Comparison of ENCODE assay signal across 3 cellular contexts in the genomic region with DNA sequence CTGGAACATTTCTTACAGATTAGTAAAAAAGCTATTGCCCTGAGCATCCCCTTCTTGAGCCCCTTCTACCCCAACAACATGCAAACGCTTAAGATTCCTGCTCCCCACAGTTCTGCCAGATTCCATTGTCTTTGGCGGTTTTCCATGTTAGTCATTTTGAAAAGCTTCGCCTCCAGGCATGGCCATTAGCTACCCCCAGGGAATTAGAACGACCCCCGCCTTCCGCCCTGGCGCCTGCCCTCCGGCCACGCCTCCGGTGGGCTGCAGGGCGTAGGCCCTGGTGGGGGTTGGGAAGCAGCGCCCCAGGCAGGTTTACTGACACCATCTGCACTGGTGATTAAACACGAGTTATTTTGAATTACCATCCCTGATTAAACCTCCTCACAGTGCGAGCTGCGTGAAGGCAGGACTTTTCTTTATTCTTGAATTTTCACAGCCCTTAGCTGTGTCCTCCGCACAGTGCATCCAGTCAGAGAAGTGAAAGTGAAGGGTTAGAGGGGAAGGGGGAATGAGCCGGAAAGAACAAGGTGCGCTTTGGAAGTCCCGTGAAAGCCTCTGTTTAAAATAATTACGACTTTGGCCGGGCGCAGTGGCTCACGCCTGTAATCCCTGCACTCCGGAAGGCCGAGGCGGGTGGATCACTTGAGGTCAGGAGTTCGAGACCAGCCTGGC. TPM values are rescaled to one million over a fixed set of nuclear protein-coding genes. Genes with fewer than 3 reads are reported as not detected.
"Had no signal": no experiment of that assay in that cellular context is flagged by ENCODE, and none has a peak within 500 bp of the region (broad histone marks: within the 10 kb centered on the region; RNA-seq: fewer than 3 reads in every experiment).

No MANE protein-coding gene starts in this region.

RNA-seq across cellular contexts. Expression of gene NUDT4B, which starts 43.1 kb away (rescaled TPM):
- total RNA-seq: activated CD8-positive, alpha-beta T cell treated with anti-CD3 and anti-CD28 coated beads for 36 hours; MCF 10A; T-helper 1 cell treated with Interleukin-12 subunit alpha and Interleukin-12 subunit beta and Interleukin-4 antibody, amounts not matched to agents 30 ng/mL and 1 ng/mL, for 36 hours had no signal
